ENCODE assay signal across 13 cellular contexts in the genomic region with DNA sequence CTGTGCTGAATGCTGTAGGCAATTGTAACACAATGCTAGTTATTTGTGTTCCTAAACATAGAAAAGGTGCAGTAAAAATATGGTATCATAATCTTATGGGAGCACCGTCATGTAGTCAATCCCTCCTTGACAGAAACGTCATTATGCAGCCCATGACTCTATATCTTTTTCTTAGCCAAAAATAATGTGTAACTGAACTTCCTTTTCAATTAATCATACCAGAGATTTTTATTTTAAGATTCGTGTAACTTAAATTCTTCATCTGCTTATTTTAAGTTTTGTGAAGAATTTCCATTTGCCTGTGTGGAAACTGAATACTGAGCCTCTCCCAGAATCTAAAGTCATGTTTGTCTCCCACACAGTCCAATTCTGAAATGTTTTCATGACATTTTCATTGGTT.
"Had no signal": no experiment of that assay in that cellular context is flagged by ENCODE, and none has a peak within 500 bp of the region (broad histone marks: within the 10 kb centered on the region; RNA-seq: fewer than 3 reads in every experiment).

No MANE protein-coding gene starts in this region.

- DNase-seq: activated naive CD8-positive, alpha-beta T cell treated with anti-CD3 and anti-CD28 coated beads, Interleukin-2, amount 50 U/mL, for 24 hours; central memory CD4-positive, alpha-beta T cell; cortex of kidney; effector CD4-positive, alpha-beta T cell; heart right ventricle; midbrain; pancreas; stimulated activated CD4-positive, alpha-beta T cell treated with anti-CD3 and anti-CD28 coated beads, Interleukin-1b, Interleukin-23, amount 100 ng/mL, for 48 hours; stomach had no signal

- H3K4me1 Mint-ChIP-seq: activated naive CD8-positive, alpha-beta T cell treated with anti-CD3 and anti-CD28 coated beads, Interleukin-2, amount 50 U/mL, for 24 hours; neural progenitor cell had no signal

- H3K27ac ChIP-seq: gastroesophageal sphincter, heart right ventricle, neural progenitor cell, pancreas, stomach had no signal

- H3K4me1 ChIP-seq: gastroesophageal sphincter, heart right ventricle, neural progenitor cell, pancreas, stomach had no signal

- H3K36me3 ChIP-seq: gastroesophageal sphincter, heart right ventricle, neural progenitor cell, pancreas, stomach had no signal

- H3K4me3 Mint-ChIP-seq: activated naive CD8-positive, alpha-beta T cell treated with anti-CD3 and anti-CD28 coated beads, Interleukin-2, amount 50 U/mL, for 24 hours; activated T-helper 1 cell treated with anti-CD3 and anti-CD28 coated beads, Interleukin-12 subunit alpha, Interleukin-12 subunit beta, Interleukin-2, Interleukin-4 antibody, amounts not matched to agents 30 ng/mL and 10 ng/mL and 1 ng/mL, durations not matched to agents 14 hours and 24 hours and 36 hours; neural progenitor cell had no signal

- H3K36me3 Mint-ChIP-seq: neural progenitor cell had no signal

- H3K27ac Mint-ChIP-seq: activated naive CD8-positive, alpha-beta T cell treated with anti-CD3 and anti-CD28 coated beads, Interleukin-2, amount 50 U/mL, for 24 hours; activated T-helper 1 cell treated with anti-CD3 and anti-CD28 coated beads, Interleukin-12 subunit alpha, Interleukin-12 subunit beta, Interleukin-2, Interleukin-4 antibody, amounts not matched to agents 30 ng/mL and 10 ng/mL and 1 ng/mL, durations not matched to agents 14 hours and 24 hours and 36 hours; neural progenitor cell had no signal

- H3K4me3 ChIP-seq: gastroesophageal sphincter, heart right ventricle, lung, neural progenitor cell, pancreas, stomach had no signal

- H3K27me3 ChIP-seq: gastroesophageal sphincter, heart right ventricle, neural progenitor cell, pancreas, stomach had no signal

- H3K9me3 ChIP-seq: gastroesophageal sphincter, heart right ventricle, pancreas, stomach had no signal

- H3K9me3 Mint-ChIP-seq: activated T-helper 1 cell treated with anti-CD3 and anti-CD28 coated beads, Interleukin-12 subunit alpha, Interleukin-12 subunit beta, Interleukin-2, Interleukin-4 antibody, amounts not matched to agents 30 ng/mL and 10 ng/mL and 1 ng/mL, durations not matched to agents 14 hours and 24 hours and 36 hours; neural progenitor cell had no signal

- H3K27me3 Mint-ChIP-seq: activated naive CD8-positive, alpha-beta T cell treated with anti-CD3 and anti-CD28 coated beads, Interleukin-2, amount 50 U/mL, for 24 hours had no signal
